ENCODE assay signal across 2 cellular contexts in the genomic region with DNA sequence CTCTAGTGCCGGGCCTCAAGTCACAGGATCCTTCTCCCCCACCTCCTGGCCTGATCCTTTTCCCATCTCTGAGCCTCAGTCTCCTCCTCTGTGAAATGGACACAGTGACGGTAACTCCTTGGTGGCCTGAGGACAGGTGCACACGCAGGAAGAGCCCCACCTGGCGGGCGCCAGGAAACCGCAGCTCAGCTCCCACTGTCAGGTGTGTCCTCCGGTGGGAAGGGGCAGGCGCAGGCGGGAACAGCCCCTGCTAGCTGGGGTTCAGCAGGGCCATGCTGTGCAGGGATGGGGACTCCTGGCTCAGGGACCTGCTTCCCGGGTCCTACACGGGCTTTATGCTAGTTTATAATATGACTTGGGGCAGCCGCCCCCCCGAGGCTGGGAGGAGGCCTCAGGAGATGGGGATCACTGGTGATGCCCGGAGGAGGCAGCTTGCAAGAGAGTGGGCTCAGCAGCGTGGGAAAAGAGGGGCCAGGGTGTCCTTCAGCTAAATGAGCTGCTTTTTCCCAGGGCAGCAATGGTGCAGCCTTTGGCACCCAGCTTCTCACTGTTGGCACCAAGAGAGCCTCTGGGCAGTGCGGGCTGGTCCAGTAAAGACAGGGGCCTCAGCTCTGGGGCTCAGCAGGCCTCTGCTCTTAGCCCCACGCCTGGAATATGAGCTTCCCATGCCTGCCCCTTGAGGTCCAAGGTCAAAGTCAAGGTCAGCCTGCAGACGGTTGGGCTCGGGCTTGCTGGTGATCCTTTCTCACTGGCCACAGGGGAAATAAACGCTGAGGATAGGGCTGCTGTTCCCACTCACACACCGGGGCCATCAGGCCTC.
TF ChIP-seq lines count a peak whose summit lies in the region.

No MANE protein-coding gene starts in this region.

TF ChIP-seq in IMR-90, 13 proteins besides CTCF, POLR2A, EP300 and RAD21:
- TF ChIP-seq USF2 (IDR thresholded peaks at IDR 0.05; ENCODE audit: low read depth, low read length) (no peak), SMC3 (IDR thresholded peaks at IDR 0.05; ENCODE audit: low read depth, low read length) (no peak), BHLHE40 (IDR thresholded peaks at IDR 0.05; ENCODE audit: low read depth, low read length) (no peak), RFX5 (IDR thresholded peaks at IDR 0.05; ENCODE audit: low read depth, low read length) (no peak), MAZ (IDR thresholded peaks at IDR 0.05; ENCODE audit: borderline replicate concordance, low read depth, low read length) (no peak), MXI1 (IDR thresholded peaks at IDR 0.05; ENCODE audit: borderline replicate concordance, low read depth, low read length) (no peak), CHD1 (IDR thresholded peaks at IDR 0.05; ENCODE audit: low read depth, low read length) (no peak), RCOR1 (IDR thresholded peaks at IDR 0.05; ENCODE audit: insufficient replicate concordance, low read length) (no peak), NFE2L2 (IDR thresholded peaks at IDR 0.05; ENCODE audit: low read depth, low read length) (no peak), MAFK (IDR thresholded peaks at IDR 0.05; ENCODE audit: low read depth, low read length) (no peak), CEBPB (IDR thresholded peaks at IDR 0.05; ENCODE audit: low read depth, low read length) (no peak), FOS (IDR thresholded peaks at IDR 0.05; ENCODE audit: low read depth, low read length) (no peak)
- TF ChIP-seq, protein P1, sequence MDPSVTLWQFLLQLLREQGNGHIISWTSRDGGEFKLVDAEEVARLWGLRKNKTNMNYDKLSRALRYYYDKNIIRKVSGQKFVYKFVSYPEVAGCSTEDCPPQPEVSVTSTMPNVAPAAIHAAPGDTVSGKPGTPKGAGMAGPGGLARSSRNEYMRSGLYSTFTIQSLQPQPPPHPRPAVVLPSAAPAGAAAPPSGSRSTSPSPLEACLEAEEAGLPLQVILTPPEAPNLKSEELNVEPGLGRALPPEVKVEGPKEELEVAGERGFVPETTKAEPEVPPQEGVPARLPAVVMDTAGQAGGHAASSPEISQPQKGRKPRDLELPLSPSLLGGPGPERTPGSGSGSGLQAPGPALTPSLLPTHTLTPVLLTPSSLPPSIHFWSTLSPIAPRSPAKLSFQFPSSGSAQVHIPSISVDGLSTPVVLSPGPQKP (IDR thresholded peaks at IDR 0.05; ENCODE audit: borderline replicate concordance, low read depth, low read length), result no peak

TF ChIP-seq in H1, 55 proteins besides CTCF, POLR2A, EP300 and RAD21:
- TF ChIP-seq KDM1A (IDR thresholded peaks at IDR 0.05; ENCODE audit: borderline replicate concordance, low read length) (peak; percentile 95), ATF2 (IDR thresholded peaks at IDR 0.05; ENCODE audit: low read length) (no peak), HDAC2 (IDR thresholded peaks at IDR 0.05; ENCODE audit: borderline replicate concordance in 1 of 2, low read depth in 2 of 2, low read length in 2 of 2) (0 out of 4 replicates have a peak, but pooled peaks of 1 of the 2 experiments have one; percentile 43)
